13 cellular contexts compared by ENCODE assay signal in the genomic region with DNA sequence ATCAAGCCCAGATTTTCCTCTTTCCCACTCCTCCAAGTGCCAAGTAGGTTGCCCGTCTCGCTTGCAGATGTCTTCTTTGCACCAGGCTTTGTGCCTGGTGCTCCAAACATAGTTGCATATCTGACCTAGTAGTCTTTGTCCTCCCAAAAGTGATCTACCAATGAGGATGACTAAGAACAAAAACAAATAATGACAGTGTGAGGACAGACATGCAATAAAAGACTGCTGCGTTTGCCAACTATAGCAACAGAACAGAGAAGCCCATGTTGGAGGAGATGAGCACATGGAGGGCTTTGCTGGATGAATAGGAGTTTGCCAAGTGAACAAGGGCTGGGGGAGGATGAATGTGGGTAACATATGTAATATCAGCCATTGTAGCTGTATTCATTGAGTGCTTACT. TPM values are rescaled to one million over a fixed set of nuclear protein-coding genes. Genes with fewer than 3 reads are reported as not detected.
DNase-seq lines count a peak whose midpoint lies in the region; ATAC-seq and TF ChIP-seq lines count a peak whose summit lies in the region.
"Had no signal": no experiment of that assay in that cellular context is flagged by ENCODE, and none has a peak within 500 bp of the region (broad histone marks: within the 10 kb centered on the region; RNA-seq: fewer than 3 reads in every experiment).

No MANE protein-coding gene starts in this region.

- peak overlapping the region in 2 of 4 donors; percentile 45 to 57 for H3K27ac ChIP-seq in gastrocnemius medialis
- no peak overlapping the region for H3K27ac ChIP-seq in mesendoderm (ENCODE audit: low read depth, low read length)
- H3K27ac ChIP-seq: neutrophil had no signal

- TF ChIP-seq POLR2A in gastrocnemius medialis (IDR thresholded peaks at IDR 0.05), result no peak

- H3K4ac ChIP-seq in mesendoderm (ENCODE audit: low read depth, low read length), result no peak overlapping the region

- no peak overlapping the region for H3K56ac ChIP-seq in mesendoderm (ENCODE audit: low read length)

- no peaks in the 10 kb centered on the region for H3K79me1 ChIP-seq in mesendoderm (ENCODE audit: low read length)

- no peak overlapping the region for H2AK5ac ChIP-seq in mesendoderm (ENCODE audit: low read length)

- no peak overlapping the region for H3K4me2 ChIP-seq in mesendoderm (ENCODE audit: low read length)

- no CpG with 5 or more reads among the region's 3 CpGs for WGBS in mesendoderm (ENCODE audit: extremely low coverage, insufficient coverage, low lambda C conversion rate)

- no peak for TF ChIP-seq CTCF in gastrocnemius medialis (IDR thresholded peaks at IDR 0.05 in 4 of 5, conservative IDR thresholded peaks at IDR 0.05 in 1 of 5)

- no peaks in the 10 kb centered on the region for H3K36me3 ChIP-seq in adipocyte (ENCODE audit: control insufficient read depth, insufficient read depth, low read length, severe bottlenecking)
- no peaks in the 10 kb centered on the region for H3K36me3 ChIP-seq in gastrocnemius medialis
- no peaks in the 10 kb centered on the region for H3K36me3 ChIP-seq in mesendoderm (ENCODE audit: control insufficient read depth, insufficient read depth, low read length)
- H3K36me3 ChIP-seq: neutrophil had no signal

- H3K4me3 ChIP-seq in adipocyte (ENCODE audit: low read length) (no peak overlapping the region), gastrocnemius medialis (no peak overlapping the region), mesendoderm (ENCODE audit: low read length) (no peak overlapping the region)

- intact Hi-C loops in activated naive CD4-positive, alpha-beta T cell treated with anti-CD3 and anti-CD28 coated beads for 36 hours (cut with micrococcal nuclease), result no loop called here
- intact Hi-C loops in gastrocnemius medialis (cut with DNase I; ENCODE audit: low total_unique reads), result no loop called here

- H3K9ac ChIP-seq in adipocyte (ENCODE audit: low read length), result peak overlapping the region; percentile 71
- no peak overlapping the region for H3K9ac ChIP-seq in mesendoderm (ENCODE audit: low read length)

- H3K27me3 ChIP-seq in adipocyte (replicated peaks; ENCODE audit: control insufficient read depth, insufficient read depth, low read length), result peaks cover 12% of the 10 kb centered on the region
- peaks cover 0 to 7% (median 4%) of the 10 kb centered on the region in 3 donors for H3K27me3 ChIP-seq in gastrocnemius medialis
- H3K27me3 ChIP-seq in mesendoderm (ENCODE audit: insufficient read depth, low read length, poor library complexity), result no peaks in the 10 kb centered on the region

- H3K79me2 ChIP-seq in mesendoderm (ENCODE audit: control insufficient read depth, insufficient read depth, low read length), result no peaks in the 10 kb centered on the region

- no peak overlapping the region for H2BK5ac ChIP-seq in mesendoderm (ENCODE audit: low read length)

- DNase-seq in activated naive CD4-positive, alpha-beta T cell treated with anti-CD3 and anti-CD28 coated beads for 36 hours, result no peak
- DNase-seq in activated naive CD4-positive, alpha-beta T cell treated with Interleukin-2 at 50 U/mL for 16 hours, result no peak
- no peak for DNase-seq in adipocyte (ENCODE audit: low read depth)
- DNase-seq in gastrocnemius medialis, result no peak
- no peak for DNase-seq in mesendoderm
- no peak for DNase-seq in SIG-M5 treated with dmso at 0.1 percent for 504 hours (lab: John Stamatoyannopoulos, UW; ENCODE audit: unreplicated experiment)
- DNase-seq: activated CD4-positive, alpha-beta T cell treated with anti-CD3 and anti-CD28 coated beads for 48 hours; KBM-7; left colon; NCI-H226 had no signal

- no peaks in the 10 kb centered on the region for H3K36me3 Mint-ChIP-seq in activated naive CD4-positive, alpha-beta T cell treated with anti-CD3 and anti-CD28 coated beads for 36 hours (ENCODE audit: low read depth)
- H3K36me3 Mint-ChIP-seq in IgD-negative memory B cell, result no peaks in the 10 kb centered on the region

- in situ Hi-C loops in gastrocnemius medialis (cut with MboI; ENCODE audit: low sequenced_read_pairs in 4 of 4), result no loop called here

- H4K8ac ChIP-seq in mesendoderm (ENCODE audit: low read depth, low read length), result no peak overlapping the region

- no peak overlapping the region for H3K23ac ChIP-seq in mesendoderm (ENCODE audit: low read length)

- no peak overlapping the region for H2BK15ac ChIP-seq in mesendoderm (replicated peaks; ENCODE audit: low read depth)

- ATAC-seq in gastrocnemius medialis (peak; percentile 27 to 45), GM21528 (IDR thresholded peaks at IDR 0.05; ENCODE audit: low FRiP score, unreplicated experiment) (no peak)
- ATAC-seq: left colon had no signal

- H2BK120ac ChIP-seq in mesendoderm (ENCODE audit: low read depth, low read length), result no peak overlapping the region

- H3K4me1 ChIP-seq in adipocyte (ENCODE audit: control insufficient read depth, insufficient read depth, low read length) (peaks cover 27% of the 10 kb centered on the region), gastrocnemius medialis (no peaks in the 10 kb centered on the region), mesendoderm (ENCODE audit: control insufficient read depth, low read depth, low read length) (no peaks in the 10 kb centered on the region)

- H3K9me3 ChIP-seq in adipocyte (ENCODE audit: control insufficient read depth, low read length) (no peaks in the 10 kb centered on the region), gastrocnemius medialis (no peaks in the 10 kb centered on the region)
- H3K9me3 ChIP-seq: neutrophil had no signal

- no peaks in the 10 kb centered on the region for H3K9me3 Mint-ChIP-seq in activated naive CD4-positive, alpha-beta T cell treated with anti-CD3 and anti-CD28 coated beads for 36 hours
- no peaks in the 10 kb centered on the region for H3K9me3 Mint-ChIP-seq in IgD-negative memory B cell

- CTCF ChIA-PET in activated naive CD4-positive, alpha-beta T cell treated with anti-CD3 and anti-CD28 coated beads for 36 hours (lab: Charles Lee), result interaction anchor here (0.6 to 3.1 kb wide), 5 partner anchors 23 to 332 kb away, joined by 3 to 11 read pairs (median 6); partner anchors contain the start of gene SDS

- H3K18ac ChIP-seq in mesendoderm (ENCODE audit: low read length), result no peak overlapping the region

- H3K27me3 Mint-ChIP-seq in activated naive CD4-positive, alpha-beta T cell treated with anti-CD3 and anti-CD28 coated beads for 36 hours (ENCODE audit: low read depth), result no peaks in the 10 kb centered on the region
- peaks cover 4% of the 10 kb centered on the region for H3K27me3 Mint-ChIP-seq in IgD-negative memory B cell

- no peak overlapping the region for H4K5ac ChIP-seq in mesendoderm (ENCODE audit: low read length)

- no peak overlapping the region for H3K4me3 Mint-ChIP-seq in activated naive CD4-positive, alpha-beta T cell treated with anti-CD3 and anti-CD28 coated beads for 36 hours
- H3K4me3 Mint-ChIP-seq in IgD-negative memory B cell, result peak overlapping the region in 1 of 4 donors; percentile 22

- H3K4me1 Mint-ChIP-seq in activated naive CD4-positive, alpha-beta T cell treated with anti-CD3 and anti-CD28 coated beads for 36 hours (ENCODE audit: low read depth), result peaks cover 56% of the 10 kb centered on the region
- peaks cover 53 to 69% (median 64%) of the 10 kb centered on the region in 3 donors for H3K4me1 Mint-ChIP-seq in IgD-negative memory B cell

- peak overlapping the region; percentile 57 for H3K27ac Mint-ChIP-seq in activated naive CD4-positive, alpha-beta T cell treated with anti-CD3 and anti-CD28 coated beads for 36 hours
- H3K27ac Mint-ChIP-seq in IgD-negative memory B cell, result peak overlapping the region; percentile 6 to 60 (median 59)

RNA-seq across cellular contexts. Expression of gene DTX1, which starts 15.6 kb away (rescaled TPM):
- total RNA-seq in activated naive CD4-positive, alpha-beta T cell treated with anti-CD3 and anti-CD28 coated beads for 36 hours, result 10 to 100 TPM in 1 of 2 experiments, 1 to 10 TPM in 1; 8.3 to 10.7 TPM
- polyA plus RNA-seq in IgD-negative memory B cell, result 0.61 TPM
- 1 to 10 TPM in 1 of 4 donors, under 1 TPM in 3; 0.49 to 1.1 (median 0.77) TPM for total RNA-seq in gastrocnemius medialis
- 1.9 TPM for polyA plus RNA-seq in mesendoderm (2013, experiment 1 of 2)
- 1.7 TPM for polyA plus RNA-seq in mesendoderm (2013, experiment 2 of 2)

Comparison
In these comparisons a context has a peak if more than half of its experiments do, and no peak if none do; other contexts are left out.
1. RNA of gene DTX1, which starts 15.6 kb away (total RNA-seq): 8.3 to 10.7 TPM in activated naive CD4-positive, alpha-beta T cell treated with anti-CD3 and anti-CD28 coated beads for 36 hours; 0.49 to 1.1 TPM in gastrocnemius medialis; every median in the first group is over 4 times any median in the second.